Comparison of ENCODE assay signal across 1 cellular context in genomic region chr17:1873418-1873817, GRCh38.
TF ChIP-seq lines count a peak whose summit lies in the region.

No MANE protein-coding gene starts in this region.

TF ChIP-seq in GM12878, 131 proteins besides CTCF, POLR2A, EP300 and RAD21:
- TF ChIP-seq REST (IDR thresholded peaks at IDR 0.05; ENCODE audit: low read depth, low read length) (no peak), CREM (IDR thresholded peaks at IDR 0.05; ENCODE audit: low read depth) (peak; percentile 11; the same call in 1 of the 2 replicates)
